In the genomic region with DNA sequence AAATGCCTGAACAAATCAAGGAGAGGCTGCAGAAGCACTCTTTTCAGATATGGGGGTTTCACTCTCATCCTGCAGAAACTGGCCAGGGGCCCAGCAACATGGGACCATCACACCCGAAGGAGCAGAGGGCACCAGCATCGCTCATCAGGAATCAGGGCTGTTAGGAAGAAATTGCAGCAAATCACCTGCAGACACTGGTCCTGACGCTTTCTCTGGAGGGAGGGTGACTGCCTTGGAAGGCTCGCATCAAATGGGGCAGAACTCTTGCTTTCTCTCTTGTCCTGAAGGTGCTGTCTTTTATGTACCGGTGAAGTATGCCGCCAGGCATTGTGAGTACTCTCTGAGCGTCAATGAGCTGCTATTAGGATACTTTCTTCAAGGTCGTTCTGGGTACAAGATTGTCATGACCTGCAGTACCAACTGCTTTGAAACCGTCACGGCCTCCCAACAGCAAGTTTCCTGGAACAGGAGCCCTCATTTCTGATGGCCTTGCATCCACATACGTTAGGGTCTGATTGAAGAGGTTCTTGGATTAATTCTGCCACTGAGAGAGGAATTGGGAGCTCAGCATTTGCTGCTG, we compare ENCODE assay signal across 19 cellular contexts.
"Had no signal": no experiment of that assay in that cellular context is flagged by ENCODE, and none has a peak within 500 bp of the region (broad histone marks: within the 10 kb centered on the region; RNA-seq: fewer than 3 reads in every experiment).

No MANE protein-coding gene starts in this region.

- H3K9me3 ChIP-seq: body of pancreas, pancreas had no signal

- H3K36me3 Mint-ChIP-seq: activated naive CD8-positive, alpha-beta T cell had no signal

- ATAC-seq: body of pancreas; left cardiac atrium; pancreas; stimulated activated naive CD8-positive, alpha-beta T cell treated with anti-CD3 and anti-CD28 coated beads, Interleukin-15, Interleukin-2, amounts not matched to agents 100 U/mL and 50 U/mL, for 24 hours had no signal

- H3K4me3 Mint-ChIP-seq: activated CD4-positive, alpha-beta T cell treated with anti-CD3 and anti-CD28 coated beads, Interleukin-2, amount 10 ng/mL, durations not matched to agents 7 days and 5 days; activated naive CD8-positive, alpha-beta T cell; activated T-cell treated with anti-CD3 and anti-CD28 coated beads, Interleukin-2, amount 50 U/mL, for 24 hours; central memory CD8-positive, alpha-beta T cell; neural crest cell had no signal

- H3K27me3 Mint-ChIP-seq: activated CD4-positive, alpha-beta T cell treated with anti-CD3 and anti-CD28 coated beads, Interleukin-2, amount 10 ng/mL, durations not matched to agents 7 days and 5 days; activated naive CD8-positive, alpha-beta T cell; activated T-cell treated with anti-CD3 and anti-CD28 coated beads, Interleukin-2, amount 50 U/mL, for 24 hours; central memory CD8-positive, alpha-beta T cell had no signal

- H3K4me1 ChIP-seq: body of pancreas, pancreas, SJSA1 had no signal

- H3K36me3 ChIP-seq: pancreas, SJSA1 had no signal

- H3K27me3 ChIP-seq: body of pancreas, pancreas had no signal

- H3K27ac ChIP-seq: body of pancreas, pancreas, SJSA1 had no signal

- H3K4me1 Mint-ChIP-seq: activated CD4-positive, alpha-beta T cell treated with anti-CD3 and anti-CD28 coated beads, Interleukin-2, amount 10 ng/mL, durations not matched to agents 7 days and 5 days; central memory CD8-positive, alpha-beta T cell had no signal

- H3K27ac Mint-ChIP-seq: activated CD4-positive, alpha-beta T cell treated with anti-CD3 and anti-CD28 coated beads, Interleukin-2, amount 10 ng/mL, durations not matched to agents 7 days and 5 days; activated naive CD8-positive, alpha-beta T cell; activated T-cell treated with anti-CD3 and anti-CD28 coated beads, Interleukin-2, amount 50 U/mL, for 24 hours had no signal

- DNase-seq: activated CD4-positive, alpha-beta T cell treated with anti-CD3 and anti-CD28 coated beads, Interleukin-2, amount 10 ng/mL, durations not matched to agents 7 days and 5 days; activated gamma-delta T cell; activated T-cell treated with anti-CD3 and anti-CD28 coated beads, Interleukin-2, amount 50 U/mL, for 24 hours; amniotic stem cell; cortex of kidney; effector CD8-positive, alpha-beta T cell; left cardiac atrium; midbrain; pancreas; stimulated activated CD4-positive, alpha-beta T cell treated with anti-CD3 and anti-CD28 coated beads, Interleukin-15, amount 100 ng/mL, for 24 hours; stimulated activated CD4-positive, alpha-beta T cell treated with anti-CD3 and anti-CD28 coated beads, Interleukin-4, amount 100 ng/mL, for 4 hours; stimulated activated CD8-positive, alpha-beta memory T cell treated with anti-CD3 and anti-CD28 coated beads, Interleukin-4, amount 100 ng/mL, for 48 hours; stimulated activated naive CD8-positive, alpha-beta T cell treated with anti-CD3 and anti-CD28 coated beads, Interleukin-15, Interleukin-2, amounts not matched to agents 100 U/mL and 50 U/mL, for 24 hours; trophoblast cell had no signal

- H3K4me3 ChIP-seq: body of pancreas, pancreas, SJSA1 had no signal

- H3K9me3 Mint-ChIP-seq: activated CD4-positive, alpha-beta T cell treated with anti-CD3 and anti-CD28 coated beads, Interleukin-2, amount 10 ng/mL, durations not matched to agents 7 days and 5 days; activated T-cell treated with anti-CD3 and anti-CD28 coated beads, Interleukin-2, amount 50 U/mL, for 24 hours; central memory CD8-positive, alpha-beta T cell; neural crest cell had no signal
